Comparison of ENCODE assay signal across 17 cellular contexts in genomic region chrX:28324306-28324705, GRCh38.
A peak's percentile ranks its signal among the peaks of the same experiment; 100 is the strongest.
DNase-seq lines count a peak whose midpoint lies in the region; ATAC-seq, FAIRE-seq and TF ChIP-seq lines count a peak whose summit lies in the region.
"Had no signal": no experiment of that assay in that cellular context is flagged by ENCODE, and none has a peak within 500 bp of the region (broad histone marks: within the 10 kb centered on the region; RNA-seq: fewer than 3 reads in every experiment).

No MANE protein-coding gene starts in this region.

- no peak overlapping the region for H3K23ac ChIP-seq in H1 (ENCODE audit: insufficient read length)

- peaks cover 0 to 10% (median 5%) of the 10 kb centered on the region in 4 experiments; a peak in 5 of 7 replicates for H3K4me1 ChIP-seq in H1 (replicated peaks in 1 of 4; ENCODE audit: control insufficient read depth in 3 of 4, insufficient read depth in 4 of 4, low read length in 3 of 4)

- H2BK12ac ChIP-seq in H1 (ENCODE audit: low read depth, low read length) = no peak overlapping the region

- H3K27ac Mint-ChIP-seq in type B pancreatic cell = peak overlapping the region; percentile 36

- peaks cover 0 to 14% (median 2%) of the 10 kb centered on the region in 4 experiments; a peak in 2 of 7 replicates for H3K27me3 ChIP-seq in H1 (replicated peaks in 1 of 4; ENCODE audit: control insufficient read depth in 3 of 4, extremely low read depth in 1 of 4, insufficient read depth in 3 of 4, low read length in 3 of 4)
- H3K27me3 ChIP-seq: MG63 had no signal

- no peaks in the 10 kb centered on the region for H3K23me2 ChIP-seq in H1 (ENCODE audit: low read depth, low read length)

- H3K4me2 ChIP-seq in H1 (ENCODE audit: insufficient read depth in 1 of 2, low read depth in 2 of 2, low read length in 2 of 2) = 0 out of 4 replicates have a peak overlapping the region, but pooled peaks of 1 of the 2 experiments have one; percentile 34

- H3K27me3 Mint-ChIP-seq in type B pancreatic cell = no peaks in the 10 kb centered on the region

- no peaks in the 10 kb centered on the region for H3K36me3 ChIP-seq in H1 (ENCODE audit: control insufficient read depth in 2 of 4, insufficient read depth in 4 of 4, low read length in 3 of 4)
- H3K36me3 ChIP-seq: MG63 had no signal

- H2BK15ac ChIP-seq in H1 (ENCODE audit: low read length) = no peak overlapping the region

- H3K14ac ChIP-seq in H1 (ENCODE audit: insufficient read length) = no peak overlapping the region

- H2BK5ac ChIP-seq in H1 (ENCODE audit: low read depth, low read length) = no peak overlapping the region

- peaks cover 5% of the 10 kb centered on the region for H3K9me3 Mint-ChIP-seq in type B pancreatic cell

- H3K36me3 Mint-ChIP-seq in type B pancreatic cell = no peaks in the 10 kb centered on the region

- CTCF ChIA-PET in H1 (lab: Charles Lee; ENCODE audit: partially characterized antibody) = interaction anchor here (0.5 kb wide), 1 partner anchor 382 kb away, joined by 4 read pairs; no protein-coding TSS in a partner anchor

- no peak overlapping the region for H4K91ac ChIP-seq in H1 (replicated peaks; ENCODE audit: insufficient read length, low read length)

- no peak overlapping the region for H3K56ac ChIP-seq in H1 (replicated peaks; ENCODE audit: insufficient read length, low read depth, low read length)

- H3K27ac ChIP-seq in H1 (ENCODE audit: low read depth, low read length) = no peak overlapping the region

- no peak overlapping the region for H2AK5ac ChIP-seq in H1 (ENCODE audit: low read depth, low read length)

- TF ChIP-seq EP300 in H1 (IDR thresholded peaks at IDR 0.05; ENCODE audit: borderline replicate concordance in 1 of 2, low read depth in 2 of 2, low read length in 2 of 2) = no peak

- H3K79me1 ChIP-seq in H1 (ENCODE audit: low read depth, low read length) = no peaks in the 10 kb centered on the region

- H4K20me1 ChIP-seq in H1 (replicated peaks in 1 of 2; ENCODE audit: control insufficient read depth in 1 of 2, insufficient read depth in 2 of 2, low read length in 2 of 2) = no peaks in the 10 kb centered on the region

- DNase-seq in HT1080 (ENCODE audit: low read depth) (peak; percentile 1), H1 (ENCODE audit: low read depth in 1 of 2, low spot score in 2 of 2) (no peak), iPS-NIHi11 (ENCODE audit: low spot score) (peak; percentile 2), type B pancreatic cell (ENCODE audit: extremely low spot score, unreplicated experiment) (no peak), DMS153 treated with DMSO at 0.1 percent for 48 hours (lab: John Stamatoyannopoulos, UW; ENCODE audit: unreplicated experiment) (no peak), amygdala (lab: John Stamatoyannopoulos, UW) (no peak)
- DNase-seq: DMS153, KG1, MG63, NCI-H2029, NCI-H2227 treated with DMSO at 0.1 percent for 48 hours, NCI-H526 treated with DMSO at 0.1 percent for 48 hours, SHP77 treated with DMSO at 0.1 percent for 48 hours had no signal

- H4K8ac ChIP-seq in H1 (ENCODE audit: extremely low read depth, insufficient read depth, low read length) = no peak overlapping the region

- H2BK120ac ChIP-seq in H1 (replicated peaks; ENCODE audit: low read depth, low read length) = no peak overlapping the region

- TF ChIP-seq POLR2A in H1 (IDR thresholded peaks at IDR 0.05; ENCODE audit: control extremely low read depth in 1 of 2, low read depth in 2 of 2, low read length in 2 of 2) = no peak

- H4K5ac ChIP-seq in H1 (ENCODE audit: insufficient read length, low read depth, low read length) = no peak overlapping the region

- POLR2A ChIA-PET in H1 (lab: Charles Lee; ENCODE audit: partially characterized antibody) = no interaction called here

- H3K4me3 Mint-ChIP-seq in type B pancreatic cell = no peak overlapping the region

- H2BK20ac ChIP-seq in H1 (ENCODE audit: low read length) = no peak overlapping the region

- no peak for ATAC-seq in GM19467 (IDR thresholded peaks at IDR 0.05; ENCODE audit: unreplicated experiment)
- ATAC-seq: Panc1 had no signal

- WGBS in H1 (ENCODE audit: extremely low coverage in 1 of 2, insufficient coverage in 1 of 2, insufficient read length in 1 of 2, insufficient replicate concordance in 2 of 2, low coverage in 1 of 2, low lambda C conversion rate in 2 of 2, missing lambda C conversion rate in 1 of 2), 2 experiments = 9% methylated on average over 5 of the region's 6 CpGs; no CpG with 5 or more reads in 1 of the 2 experiments

- H3K18ac ChIP-seq in H1 (ENCODE audit: extremely low read depth, low read length) = no peak overlapping the region

- no peak overlapping the region for H3K4ac ChIP-seq in H1 (replicated peaks; ENCODE audit: insufficient read length, low read depth, low read length)

- no peaks in the 10 kb centered on the region for H3K4me1 Mint-ChIP-seq in type B pancreatic cell (ENCODE audit: unreplicated experiment)

- no peaks in the 10 kb centered on the region for H3K79me2 ChIP-seq in H1 (ENCODE audit: control insufficient read depth in 1 of 2, insufficient read depth in 2 of 2, low read length in 2 of 2)

- no peak overlapping the region for H2AFZ ChIP-seq in H1 (ENCODE audit: low read length)

- FAIRE-seq in H1 (lab: Jason Lieb, UNC) = peak; percentile 45
- FAIRE-seq: H54, HTR-8/SVneo had no signal

- TF ChIP-seq CTCF in H1 (IDR thresholded peaks at IDR 0.05; ENCODE audit: control extremely low read depth in 1 of 3, insufficient read depth in 1 of 3, low read depth in 1 of 3, low read length in 3 of 3) (no peak), type B pancreatic cell (conservative IDR thresholded peaks at IDR 0.05) (no peak)

- no peaks in the 10 kb centered on the region for H3K9me3 ChIP-seq in H1 (ENCODE audit: insufficient read depth in 2 of 2, low read depth in 1 of 2, low read length in 1 of 2)
- H3K9me3 ChIP-seq: MG63 had no signal

- H3K9ac ChIP-seq in H1 (replicated peaks in 1 of 4; ENCODE audit: extremely low read depth in 1 of 4, low read depth in 3 of 4, low read length in 3 of 4) = no peak overlapping the region

- TF ChIP-seq RAD21 in H1 (IDR thresholded peaks at IDR 0.05 in 1 of 2, conservative IDR thresholded peaks at IDR 0.05 in 1 of 2; ENCODE audit: low read depth in 2 of 2, low read length in 2 of 2) = no peak

- no peak overlapping the region for H3K4me3 ChIP-seq in H1 (ENCODE audit: extremely low read depth in 1 of 4, insufficient read depth in 2 of 4, low read depth in 3 of 4, low read length in 4 of 4)
- H3K4me3 ChIP-seq: MG63 had no signal

TF ChIP-seq in H1, 55 proteins besides CTCF, POLR2A, EP300 and RAD21:
- no peak for TF ChIP-seq BCL11A (IDR thresholded peaks at IDR 0.05; ENCODE audit: low read depth in 2 of 2, low read length in 2 of 2)

Comparison
In these comparisons a context has a peak if more than half of its experiments do, and no peak if none do; other contexts are left out.
1. DNase-seq: peak in HT1080 (single experiment) and iPS-NIHi11 (single experiment); none in H1 (0 of 2), type B pancreatic cell (single experiment), DMS153 treated with DMSO at 0.1 percent for 48 hours (single experiment) and amygdala (0 of 56).